In genomic region chr9:120985759-120986353, GRCh38 we compare ENCODE assay signal across 1 cellular context.
A peak's percentile ranks its signal among the peaks of the same experiment; 100 is the strongest.
TF ChIP-seq lines count a peak whose summit lies in the region.

No MANE protein-coding gene starts in this region.

TF ChIP-seq in GM12878, 131 proteins besides CTCF, POLR2A, EP300 and RAD21:
- TF ChIP-seq ZBTB33 (IDR thresholded peaks at IDR 0.05) (no peak), SMC3 (IDR thresholded peaks at IDR 0.05; ENCODE audit: borderline replicate concordance, low read length) (peak; percentile 61; the same call in 1 of the 2 replicates), SIX5 (IDR thresholded peaks at IDR 0.05; ENCODE audit: low read depth, low read length, severe bottlenecking) (no peak)
